14 cellular contexts compared by ENCODE assay signal in genomic region chr20:37316775-37317170, GRCh38. TPM values are rescaled to one million over a fixed set of nuclear protein-coding genes. Genes with fewer than 3 reads are reported as not detected.
DNase-seq lines count a peak whose midpoint lies in the region; ATAC-seq, FAIRE-seq and TF ChIP-seq lines count a peak whose summit lies in the region.
"Had no signal": no experiment of that assay in that cellular context is flagged by ENCODE, and none has a peak within 500 bp of the region (broad histone marks: within the 10 kb centered on the region; RNA-seq: fewer than 3 reads in every experiment).

No MANE protein-coding gene starts in this region.

- H3K36me3 ChIP-seq in OCI-LY7 (ENCODE audit: insufficient read depth, low read length) (peaks cover 14% of the 10 kb centered on the region; the same call in 1 of the 2 replicates), endothelial cell of umbilical vein (ENCODE audit: control insufficient read depth in 2 of 2, extremely low read depth in 1 of 2, insufficient read depth in 2 of 2, low read length in 2 of 2) (peaks cover 0 to 5% of the 10 kb centered on the region in 2 experiments), stomach (peaks cover 8 to 27% (median 23%) of the 10 kb centered on the region in 4 donors)

- H3K27ac ChIP-seq in OCI-LY7 (ENCODE audit: low read depth, low read length, poor library complexity, severe bottlenecking) (peak overlapping the region; percentile 81), endothelial cell of umbilical vein (ENCODE audit: insufficient read depth, low read depth, low read length) (no peak overlapping the region), stomach (peak overlapping the region in 4 of 5 donors; percentile 87 to 90 (median 87))

- CTCF ChIA-PET in OCI-LY7 (lab: Charles Lee; ENCODE audit: unreplicated experiment) (no interaction called here), endothelial cell of umbilical vein (lab: Charles Lee) (no interaction called here)

- no peak overlapping the region for H3K9ac ChIP-seq in endothelial cell of umbilical vein (replicated peaks; ENCODE audit: extremely low read depth, insufficient read depth, low read length)

- H3K27me3 ChIP-seq in endothelial cell of umbilical vein (ENCODE audit: control insufficient read depth in 2 of 2, insufficient read depth in 2 of 2, low read length in 2 of 2) = no peaks in the 10 kb centered on the region
- H3K27me3 ChIP-seq in stomach = no peaks in the 10 kb centered on the region

- H4K20me1 ChIP-seq in OCI-LY7 (ENCODE audit: insufficient read depth, low read length) (no peaks in the 10 kb centered on the region), endothelial cell of umbilical vein (replicated peaks; ENCODE audit: control insufficient read depth, extremely low read depth, insufficient read depth, low read length) (no peaks in the 10 kb centered on the region)

- dilution Hi-C loops in endothelial cell of umbilical vein (cut with MboI; ENCODE audit: extremely low pct_ligation_motif_present, low sequenced_read_pairs) = no loop called here

- peak; percentile 58 for DNase-seq in activated effector memory CD4-positive, alpha-beta T cell treated with anti-CD3 and anti-CD28 coated beads, Interleukin-2, amount 50 U/mL, for 16 hours
- DNase-seq in activated effector memory CD4-positive, alpha-beta T cell treated with Interleukin-2 at 50 U/mL for 16 hours = no peak
- no peak for DNase-seq in OCI-LY7 (ENCODE audit: low spot score)
- DNase-seq in endothelial cell of umbilical vein (ENCODE audit: low read depth, low spot score) = no peak
- DNase-seq in stomach = no peak
- no peak for DNase-seq in NCI-H1105 treated with DMSO at 0.1 percent for 48 hours (lab: John Stamatoyannopoulos, UW)
- no peak for DNase-seq in SIG-M5 treated with dmso at 0.1 percent for 504 hours (lab: John Stamatoyannopoulos, UW; ENCODE audit: unreplicated experiment)
- DNase-seq: anterior cingulate cortex; NCI-H2171 treated with DMSO at 0.1 percent for 48 hours; stimulated activated naive CD4-positive, alpha-beta T cell treated with Interleukin-2 at 50 U/mL for 16 hours had no signal

- H3K9me1 ChIP-seq in endothelial cell of umbilical vein (replicated peaks; ENCODE audit: control insufficient read depth, extremely low read depth, insufficient read depth, low read length) = no peaks in the 10 kb centered on the region

- H3K9me3 ChIP-seq in OCI-LY7 (ENCODE audit: low read length) (no peaks in the 10 kb centered on the region), endothelial cell of umbilical vein (replicated peaks; ENCODE audit: control insufficient read depth, insufficient read depth, low read length) (no peaks in the 10 kb centered on the region), stomach (no peaks in the 10 kb centered on the region)

- H3K79me2 ChIP-seq in OCI-LY7 (ENCODE audit: insufficient read depth, low read depth, low read length) (no peaks in the 10 kb centered on the region), endothelial cell of umbilical vein (ENCODE audit: control insufficient read depth, insufficient read depth, low read length) (no peaks in the 10 kb centered on the region)

- no peak for TF ChIP-seq POLR2A in endothelial cell of umbilical vein (IDR thresholded peaks at IDR 0.05; ENCODE audit: low read depth, low read length)
- TF ChIP-seq POLR2A in stomach (IDR thresholded peaks at IDR 0.05) = no peak

- no peak for TF ChIP-seq EP300 in stomach (IDR thresholded peaks at IDR 0.05)

- POLR2A ChIA-PET in OCI-LY7 (lab: Charles Lee) (no interaction called here), endothelial cell of umbilical vein (lab: Charles Lee) (interaction anchor here (0.6 kb wide), 1 partner anchor 48 kb away, joined by 3 read pairs; no protein-coding TSS in a partner anchor)

- WGBS in stomach, 5 donors = 88 to 93% (median 90%) methylated on average over 5 of the region's 5 CpGs

- ATAC-seq in SK-N-SH treated with all-trans-retinoic acid at 6 μM for 48 hours = no peak

- no peak for FAIRE-seq in endothelial cell of umbilical vein (lab: Jason Lieb, UNC)
- FAIRE-seq: G401.6 had no signal

- intact Hi-C loops in OCI-LY7 (cut with micrococcal nuclease; ENCODE audit: unreplicated experiment) (loop anchor here (5.0 kb wide), 1 partner anchor 66 kb away; no protein-coding TSS in a partner anchor), endothelial cell of umbilical vein (cut with micrococcal nuclease) (no loop called here), stomach (cut with DNase I; ENCODE audit: low total_unique reads) (no loop called here)

- H3K4me2 ChIP-seq in OCI-LY7 (ENCODE audit: low read length) (peak overlapping the region; percentile 65), endothelial cell of umbilical vein (ENCODE audit: insufficient read depth, low read length) (no peak overlapping the region)

- BruUV-seq in OCI-LY7 (replicated peaks; lab: Mats Ljungman, UMichigan) (TSS peak; percentile 66), endothelial cell of umbilical vein (replicated peaks; lab: Mats Ljungman, UMichigan) (TSS peak; percentile 59)

- TF ChIP-seq CTCF in OCI-LY7 (conservative IDR thresholded peaks at IDR 0.05; ENCODE audit: low read length) (no peak), endothelial cell of umbilical vein (IDR thresholded peaks at IDR 0.05; ENCODE audit: extremely low read depth in 1 of 2, insufficient read depth in 1 of 2, low read depth in 1 of 2, low read length in 2 of 2) (no peak), stomach (IDR thresholded peaks at IDR 0.05) (no peak)

- H3K4me1 ChIP-seq in OCI-LY7 (ENCODE audit: insufficient read depth, low read length, poor library complexity, severe bottlenecking) (peaks cover 39% of the 10 kb centered on the region), endothelial cell of umbilical vein (ENCODE audit: control insufficient read depth, extremely low read depth, insufficient read depth, low read length) (no peaks in the 10 kb centered on the region), stomach (peaks cover 38 to 67% (median 47%) of the 10 kb centered on the region in 4 donors)

- H2AFZ ChIP-seq in OCI-LY7 (ENCODE audit: low read length) = peak overlapping the region; percentile 30; the same call in 1 of the 2 replicates
- no peak overlapping the region for H2AFZ ChIP-seq in endothelial cell of umbilical vein (ENCODE audit: low read depth, low read length)

- no peaks in the 10 kb centered on the region for H3K9me2 ChIP-seq in OCI-LY7 (ENCODE audit: insufficient read depth, low read length)

- H3K4me3 ChIP-seq in OCI-LY7 (ENCODE audit: low read depth, low read length, poor library complexity, severe bottlenecking) (peak overlapping the region; percentile 40), endothelial cell of umbilical vein (replicated peaks in 1 of 3; ENCODE audit: insufficient read depth in 1 of 3, low read depth in 1 of 3, low read length in 3 of 3) (no peak overlapping the region), stomach (no peak overlapping the region)

TF ChIP-seq in endothelial cell of umbilical vein, 7 proteins besides CTCF, POLR2A, EP300 and RAD21 (continues in another document):
- TF ChIP-seq MAX (IDR thresholded peaks at IDR 0.05; ENCODE audit: insufficient read depth, insufficient read length) = no peak

TF ChIP-seq in SK-N-SH treated with all-trans-retinoic acid at 6 μM for 48 hours, 23 proteins besides CTCF, POLR2A, EP300 and RAD21 (continues in another document):
- TF ChIP-seq TCF4 (CRISPR knock-in tag; IDR thresholded peaks at IDR 0.05; ENCODE audit: borderline replicate concordance) (no peak), BACH2 (CRISPR knock-in tag; IDR thresholded peaks at IDR 0.05; ENCODE audit: borderline replicate concordance) (no peak), ZFP3 (CRISPR knock-in tag; IDR thresholded peaks at IDR 0.05) (no peak), ESRRG (CRISPR knock-in tag; IDR thresholded peaks at IDR 0.05) (no peak), GLIS3 (CRISPR knock-in tag; IDR thresholded peaks at IDR 0.05) (no peak), ZNF565 (CRISPR knock-in tag; conservative IDR thresholded peaks at IDR 0.05; ENCODE audit: low read depth) (no peak)

RNA-seq across cellular contexts. Expression of gene MANBAL, which starts 27.3 kb away (rescaled TPM):
- 2.7 and 5.7 TPM in 2 replicates for total RNA-seq in OCI-LY7 (2014; rRNA removed; shearing (Covaris generic))
- total RNA-seq in OCI-LY7 (2022) = 12.7 and 13.0 TPM in 2 replicates
- total RNA-seq in endothelial cell of umbilical vein = 32.3 and 34.6 TPM in 2 replicates
- polyA plus RNA-seq in endothelial cell of umbilical vein = 104 and 115 TPM in 2 replicates
- 76.2 and 86.7 TPM in 2 replicates for polyA plus RNA-seq in endothelial cell of umbilical vein (2011; cell fraction: cytosol; rRNA removed)
- polyA plus RNA-seq in endothelial cell of umbilical vein (2011; cell fraction: nucleus; rRNA removed) = 35.4 and 39.9 TPM in 2 replicates
- 49.7 and 56.4 TPM in 2 replicates for polyA plus RNA-seq in endothelial cell of umbilical vein (2012)
- polyA minus RNA-seq in endothelial cell of umbilical vein = 32.6 and 33.1 TPM in 2 replicates
- polyA minus RNA-seq in endothelial cell of umbilical vein (2011; cell fraction: cytosol; rRNA and poly(A)+ RNA removed) = 25.5 TPM
- 7.4 and 9.4 TPM in 2 replicates for polyA minus RNA-seq in endothelial cell of umbilical vein (2011; cell fraction: nucleus; rRNA and poly(A)+ RNA removed)
- total RNA-seq in stomach = 10 to 100 TPM in 3 of 5 donors, 1 to 10 TPM in 2; 2.3 to 27.5 (median 15.2) TPM
- 10 to 100 TPM; 43.5 to 57.7 (median 57.5) TPM for polyA plus RNA-seq in stomach

RNA-seq across cellular contexts. Expression of gene SRC, which starts 29.2 kb away (rescaled TPM):
- total RNA-seq in OCI-LY7 (2014; rRNA removed; shearing (Covaris generic)) = 0.18 and 3.7 TPM in 2 replicates
- total RNA-seq in OCI-LY7 (2022) (0.72 and 0.89 TPM in 2 replicates), endothelial cell of umbilical vein (29.4 and 30.7 TPM in 2 replicates), stomach (100 to 1,000 TPM in 1 of 5 donors, 10 to 100 TPM in 4; 31.6 to 471 (median 69.8) TPM)
- polyA plus RNA-seq in endothelial cell of umbilical vein (22.6 and 22.8 TPM in 2 replicates), stomach (10 to 100 TPM; 40.7 to 47.4 (median 47.2) TPM)
- polyA plus RNA-seq in endothelial cell of umbilical vein (2011; cell fraction: cytosol; rRNA removed) = 15.6 and 20.5 TPM in 2 replicates
- 61.8 and 62.6 TPM in 2 replicates for polyA plus RNA-seq in endothelial cell of umbilical vein (2011; cell fraction: nucleus; rRNA removed)
- 27.1 and 37.5 TPM in 2 replicates for polyA plus RNA-seq in endothelial cell of umbilical vein (2012)
- 24.8 and 33.1 TPM in 2 replicates for polyA minus RNA-seq in endothelial cell of umbilical vein
- not detected for polyA minus RNA-seq in endothelial cell of umbilical vein (2011; cell fraction: cytosol; rRNA and poly(A)+ RNA removed)
- polyA minus RNA-seq in endothelial cell of umbilical vein (2011; cell fraction: nucleus; rRNA and poly(A)+ RNA removed) = 36.5 and 36.6 TPM in 2 replicates

RNA-seq across cellular contexts. Expression of gene GHRH, which starts 55.2 kb away (rescaled TPM):
- not detected in 2 replicates for total RNA-seq in OCI-LY7 (2014; rRNA removed; shearing (Covaris generic))
- total RNA-seq in OCI-LY7 (2022) (not detected in 2 replicates), endothelial cell of umbilical vein (not detected in 2 replicates), stomach (not detected)
- polyA plus RNA-seq in endothelial cell of umbilical vein (not detected in 2 replicates), stomach (not detected)
- not detected in 2 replicates for polyA plus RNA-seq in endothelial cell of umbilical vein (2011; cell fraction: cytosol; rRNA removed)
- polyA plus RNA-seq in endothelial cell of umbilical vein (2011; cell fraction: nucleus; rRNA removed) = not detected in 2 replicates
- not detected in 2 replicates for polyA plus RNA-seq in endothelial cell of umbilical vein (2012)
- polyA minus RNA-seq in endothelial cell of umbilical vein = not detected in 2 replicates
- not detected for polyA minus RNA-seq in endothelial cell of umbilical vein (2011; cell fraction: cytosol; rRNA and poly(A)+ RNA removed)
- polyA minus RNA-seq in endothelial cell of umbilical vein (2011; cell fraction: nucleus; rRNA and poly(A)+ RNA removed) = not detected in 2 replicates
- total RNA-seq: epithelial cell of proximal tubule had no signal
- polyA plus RNA-seq: AG04450 had no signal
